Comparison of ENCODE assay signal across 11 cellular contexts in the genomic region with DNA sequence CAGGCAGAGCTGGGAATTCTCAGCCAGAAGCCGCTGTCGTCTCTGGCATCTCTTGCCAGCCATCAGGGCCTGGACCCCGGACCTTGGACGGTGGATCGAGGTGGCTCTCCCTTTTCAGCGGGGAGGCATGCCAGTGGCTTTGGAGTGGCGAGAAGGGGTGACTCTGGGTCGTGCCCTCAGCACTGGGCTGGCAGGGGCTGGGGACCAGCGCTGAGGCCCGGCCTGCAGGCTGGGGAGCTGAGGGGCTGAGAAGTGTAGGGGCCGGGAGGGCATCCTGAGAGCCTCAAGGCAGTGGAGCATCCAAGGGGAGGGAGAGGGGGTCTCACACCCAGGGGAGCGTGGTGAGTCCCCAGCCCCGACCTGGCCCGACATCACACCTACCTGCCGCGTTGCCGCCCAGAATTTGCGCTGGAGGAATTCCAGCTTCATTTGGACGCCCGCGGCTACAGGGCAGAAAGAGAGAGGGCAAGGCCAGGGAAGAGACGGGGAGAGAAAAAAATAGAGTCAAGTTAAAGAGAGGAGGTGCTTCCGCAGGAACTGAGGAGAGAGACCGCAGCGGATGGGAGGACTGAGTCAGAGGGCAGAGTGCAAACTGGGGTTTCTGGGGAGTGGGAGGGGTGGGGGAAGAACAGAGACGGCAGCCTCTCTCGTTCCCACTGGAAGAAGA. TPM values are rescaled to one million over a fixed set of nuclear protein-coding genes. Genes with fewer than 3 reads are reported as not detected.
A peak's percentile ranks its signal among the peaks of the same experiment; 100 is the strongest.
DNase-seq lines count a peak whose midpoint lies in the region; ATAC-seq, FAIRE-seq and TF ChIP-seq lines count a peak whose summit lies in the region.
"Had no signal": no experiment of that assay in that cellular context is flagged by ENCODE, and none has a peak within 500 bp of the region (broad histone marks: within the 10 kb centered on the region; RNA-seq: fewer than 3 reads in every experiment).

No MANE protein-coding gene starts in this region.

- intact Hi-C loops in left ventricle myocardium inferior (cut with micrococcal nuclease) = no loop called here
- intact Hi-C loops in Right ventricle myocardium inferior (cut with DNase I) = no loop called here
- intact Hi-C loops in right lobe of liver (cut with DNase I) = no loop called here
- intact Hi-C loops in upper lobe of right lung (cut with DNase I) = no loop called here

- H3K36me3 ChIP-seq in left ventricle myocardium inferior (no peaks in the 10 kb centered on the region), right lobe of liver (no peaks in the 10 kb centered on the region), upper lobe of right lung (no peaks in the 10 kb centered on the region)

- H3K27me3 ChIP-seq in left ventricle myocardium inferior (ENCODE audit: low read depth) = peaks cover 35% of the 10 kb centered on the region
- H3K27me3 ChIP-seq in right lobe of liver = no peaks in the 10 kb centered on the region
- H3K27me3 ChIP-seq in upper lobe of right lung = no peaks in the 10 kb centered on the region

- peak overlapping the region; percentile 69 for H3K27ac ChIP-seq in left ventricle myocardium inferior (replicated peaks)
- H3K27ac ChIP-seq in right lobe of liver = peak overlapping the region in 2 of 3 donors; percentile 15 to 60
- peak overlapping the region; percentile 70 for H3K27ac ChIP-seq in upper lobe of right lung

- DNase-seq in left ventricle myocardium inferior (no peak), Right ventricle myocardium inferior (ENCODE audit: missing footprints) (no peak), right lobe of liver (no peak), upper lobe of right lung (no peak), erythroblast (lab: John Stamatoyannopoulos, UW) (no peak), dedifferentiated amniotic fluid mesenchymal stem cell (ENCODE audit: extremely low spot score) (no peak), GM19239 (ENCODE audit: insufficient read length, low spot score) (no peak)
- DNase-seq in activated effector memory CD4-positive, alpha-beta T cell treated with Interleukin-2 at 50 U/mL for 16 hours = peak; percentile 31
- DNase-seq: ACHN, NCI-H524 treated with DMSO at 0.1 percent for 48 hours had no signal

- no peaks in the 10 kb centered on the region for H3K9me3 ChIP-seq in left ventricle myocardium inferior (replicated peaks)
- no peaks in the 10 kb centered on the region for H3K9me3 ChIP-seq in right lobe of liver
- H3K9me3 ChIP-seq in upper lobe of right lung = no peaks in the 10 kb centered on the region

- no peak for TF ChIP-seq POLR2A in right lobe of liver (IDR thresholded peaks at IDR 0.05)
- TF ChIP-seq POLR2A in erythroblast (IDR thresholded peaks at IDR 0.05; ENCODE audit: low read length) = no peak

- H3K4me1 ChIP-seq in left ventricle myocardium inferior = peaks cover 3% of the 10 kb centered on the region
- no peaks in the 10 kb centered on the region for H3K4me1 ChIP-seq in right lobe of liver
- H3K4me1 ChIP-seq in upper lobe of right lung = peaks cover 6% of the 10 kb centered on the region

- H3K4me3 ChIP-seq in left ventricle myocardium inferior (no peak overlapping the region), right lobe of liver (no peak overlapping the region), upper lobe of right lung (peak overlapping the region; percentile 26)

- no peak for ATAC-seq in Right ventricle myocardium inferior
- peak in 2 of 4 donors; percentile 20 to 54 for ATAC-seq in right lobe of liver
- ATAC-seq in upper lobe of right lung = peak; percentile 40

- no peak for TF ChIP-seq CTCF in left ventricle myocardium inferior (IDR thresholded peaks at IDR 0.05; ENCODE audit: borderline replicate concordance)
- TF ChIP-seq CTCF in right lobe of liver (IDR thresholded peaks at IDR 0.05) = no peak
- no peak for TF ChIP-seq CTCF in upper lobe of right lung (IDR thresholded peaks at IDR 0.05)

- 57% methylated on average over 10 of the region's 27 CpGs for WGBS in right lobe of liver (ENCODE audit: insufficient coverage, low coverage, low lambda C conversion rate, missing lambda C conversion rate)

- FAIRE-seq in GM19239 (lab: Jason Lieb, UNC) = no peak
- FAIRE-seq: GM18507 had no signal

RNA-seq across cellular contexts. Expression of a gene that starts 9.0 kb away (rescaled TPM):
- total RNA-seq in left ventricle myocardium inferior (not detected), Right ventricle myocardium inferior (not detected), right lobe of liver (not detected), upper lobe of right lung (not detected)
